In genomic region chr2:215423928-215424540, GRCh38 we compare ENCODE assay signal across 21 cellular contexts. TPM values are rescaled to one million over a fixed set of nuclear protein-coding genes. Genes with fewer than 3 reads are reported as not detected.
DNase-seq lines count a peak whose midpoint lies in the region; ATAC-seq and TF ChIP-seq lines count a peak whose summit lies in the region.
"Had no signal": no experiment of that assay in that cellular context is flagged by ENCODE, and none has a peak within 500 bp of the region (broad histone marks: within the 10 kb centered on the region; RNA-seq: fewer than 3 reads in every experiment).

No MANE protein-coding gene starts in this region.

- H3K4me1 ChIP-seq in IMR-90 (ENCODE audit: control insufficient read depth, insufficient read depth, low read length): peaks cover 8% of the 10 kb centered on the region
- H3K4me1 ChIP-seq in mammary epithelial cell (ENCODE audit: insufficient read depth, low read length): no peaks in the 10 kb centered on the region
- no peaks in the 10 kb centered on the region for H3K4me1 ChIP-seq in smooth muscle cell (ENCODE audit: low read depth)
- no peaks in the 10 kb centered on the region for H3K4me1 ChIP-seq in mesendoderm (ENCODE audit: control insufficient read depth, low read depth, low read length)
- H3K4me1 ChIP-seq: adrenal gland, gastrocnemius medialis, left ventricle myocardium inferior, upper lobe of right lung had no signal

- H4K5ac ChIP-seq in IMR-90 (ENCODE audit: low read depth, low read length) (no peak overlapping the region), mesendoderm (ENCODE audit: low read length) (no peak overlapping the region)

- in situ Hi-C loops in IMR-90 (cut with MboI; ENCODE audit: low sequenced_read_pairs): no loop called here
- in situ Hi-C loops in mammary epithelial cell (cut with MboI; ENCODE audit: low sequenced_read_pairs in 2 of 2): no loop called here

- H2BK120ac ChIP-seq in IMR-90 (ENCODE audit: low read depth, low read length): no peak overlapping the region
- H2BK120ac ChIP-seq in mesendoderm (ENCODE audit: low read depth, low read length): no peak overlapping the region

- intact Hi-C loops in IMR-90 (cut with micrococcal nuclease): loop anchor here (5.0 kb wide), 1 partner anchor 37 kb away; no protein-coding TSS in a partner anchor
- intact Hi-C loops in mammary epithelial cell (cut with micrococcal nuclease): no loop called here

- H3K56ac ChIP-seq in IMR-90 (ENCODE audit: extremely low read depth, insufficient read depth, low read length): no peak overlapping the region
- H3K56ac ChIP-seq in mesendoderm (ENCODE audit: low read length): no peak overlapping the region

- TF ChIP-seq POLR2A in IMR-90 (IDR thresholded peaks at IDR 0.05; ENCODE audit: low read depth, low read length): no peak; the same call in 1 of the 2 replicates

- H3K9me3 ChIP-seq in IMR-90 (ENCODE audit: control insufficient read depth, insufficient read depth, low read length) (no peaks in the 10 kb centered on the region), mammary epithelial cell (replicated peaks; ENCODE audit: insufficient read depth, low read length) (no peaks in the 10 kb centered on the region), smooth muscle cell (replicated peaks; ENCODE audit: low read depth) (no peaks in the 10 kb centered on the region)
- H3K9me3 ChIP-seq: adrenal gland, gastrocnemius medialis, left ventricle myocardium inferior, upper lobe of right lung had no signal

- DNase-seq in IMR-90: no peak
- no peak for DNase-seq in mammary epithelial cell
- peak; percentile 25 for DNase-seq in fibroblast of villous mesenchyme (ENCODE audit: low read depth)
- no peak for DNase-seq in smooth muscle cell (lab: John Stamatoyannopoulos, UW; ENCODE audit: unreplicated experiment)
- DNase-seq in mesendoderm: no peak
- no peak for DNase-seq in Kasumi-1 (lab: John Stamatoyannopoulos, UW)
- no peak for DNase-seq in activated naive CD4-positive, alpha-beta T cell (lab: John Stamatoyannopoulos, UW)
- DNase-seq: activated CD4-positive, alpha-beta T cell treated with anti-CD3 and anti-CD28 coated beads for 48 hours; activated T-cell treated with anti-CD3 and anti-CD28 coated beads, Interleukin-2, amount 50 U/mL, for 24 hours; adrenal gland; CD8-positive, alpha-beta memory T cell; central memory CD4-positive, alpha-beta T cell; DMS153; gastrocnemius medialis; hypothalamus; left ventricle myocardium inferior; midbrain; NCI-H1092 treated with DMSO at 0.1 percent for 48 hours; NCI-H1930; upper lobe of right lung had no signal

- no peak overlapping the region for H2AK9ac ChIP-seq in IMR-90 (replicated peaks; ENCODE audit: low read depth, low read length, poor library complexity)

- H3K9me1 ChIP-seq in IMR-90 (ENCODE audit: insufficient read depth, low read length): peaks cover 19% of the 10 kb centered on the region

- H3K79me2 ChIP-seq in mammary epithelial cell (ENCODE audit: insufficient read depth, low read length) (peaks cover 23% of the 10 kb centered on the region), smooth muscle cell (ENCODE audit: low read depth) (peaks cover 82% of the 10 kb centered on the region), mesendoderm (ENCODE audit: control insufficient read depth, insufficient read depth, low read length) (no peaks in the 10 kb centered on the region)

- no peak overlapping the region for H3K4ac ChIP-seq in IMR-90 (ENCODE audit: low read depth, low read length)
- H3K4ac ChIP-seq in mesendoderm (ENCODE audit: low read depth, low read length): no peak overlapping the region

- CTCF ChIA-PET in IMR-90 (lab: Yijun Ruan, JAX) (no interaction called here), mammary epithelial cell (lab: Charles Lee; ENCODE audit: low non-redundant PET) (no interaction called here)

- no peaks in the 10 kb centered on the region for H3K27me3 ChIP-seq in IMR-90 (ENCODE audit: control insufficient read depth, insufficient read depth, low read length)
- H3K27me3 ChIP-seq in mammary epithelial cell (ENCODE audit: insufficient read depth, low read length): no peaks in the 10 kb centered on the region
- H3K27me3 ChIP-seq in smooth muscle cell (ENCODE audit: low read depth): no peaks in the 10 kb centered on the region
- H3K27me3 ChIP-seq in mesendoderm (ENCODE audit: insufficient read depth, low read length, poor library complexity): no peaks in the 10 kb centered on the region
- H3K27me3 ChIP-seq: adrenal gland, gastrocnemius medialis, upper lobe of right lung had no signal

- ATAC-seq in IMR-90 (ENCODE audit: low read depth) (no peak), HG03439 (IDR thresholded peaks at IDR 0.05; ENCODE audit: unreplicated experiment) (no peak)
- ATAC-seq: gastrocnemius medialis, upper lobe of right lung had no signal

- no peak for TF ChIP-seq RAD21 in IMR-90 (IDR thresholded peaks at IDR 0.05; ENCODE audit: low read length)

- H3K9ac ChIP-seq in IMR-90 (ENCODE audit: low read depth, low read length): no peak overlapping the region
- no peak overlapping the region for H3K9ac ChIP-seq in mammary epithelial cell (ENCODE audit: insufficient read depth, low read length)
- no peak overlapping the region for H3K9ac ChIP-seq in smooth muscle cell (ENCODE audit: low read depth)
- H3K9ac ChIP-seq in mesendoderm (ENCODE audit: low read length): no peak overlapping the region

- H3K27ac ChIP-seq in IMR-90 (ENCODE audit: insufficient read depth, low read length): no peak overlapping the region
- H3K27ac ChIP-seq in mammary epithelial cell (ENCODE audit: insufficient read depth, low read depth, low read length): no peak overlapping the region
- H3K27ac ChIP-seq in smooth muscle cell (ENCODE audit: low read depth): peak overlapping the region; percentile 86
- no peak overlapping the region for H3K27ac ChIP-seq in mesendoderm (ENCODE audit: low read depth, low read length)
- H3K27ac ChIP-seq: adrenal gland, left ventricle myocardium inferior, upper lobe of right lung had no signal

- H2BK20ac ChIP-seq in IMR-90 (ENCODE audit: low read depth, low read length): no peak overlapping the region

- no peak for TF ChIP-seq CTCF in IMR-90 (conservative IDR thresholded peaks at IDR 0.05; ENCODE audit: low read depth, low read length)
- TF ChIP-seq CTCF in mammary epithelial cell (conservative IDR thresholded peaks at IDR 0.05 in 1 of 2, IDR thresholded peaks at IDR 0.05 in 1 of 2; ENCODE audit: extremely low read depth in 1 of 2, insufficient read depth in 1 of 2, low read depth in 1 of 2, low read length in 2 of 2): no peak
- no peak for TF ChIP-seq CTCF in fibroblast of villous mesenchyme (IDR thresholded peaks at IDR 0.05; ENCODE audit: insufficient read depth, low read depth, low read length)
- TF ChIP-seq CTCF in smooth muscle cell (IDR thresholded peaks at IDR 0.05; ENCODE audit: borderline replicate concordance, insufficient read depth, poor library complexity, severe bottlenecking): no peak

- H3K23ac ChIP-seq in IMR-90 (ENCODE audit: low read depth, low read length) (no peak overlapping the region), mesendoderm (ENCODE audit: low read length) (no peak overlapping the region)

- H2BK15ac ChIP-seq in IMR-90 (ENCODE audit: low read depth, low read length): no peak overlapping the region
- H2BK15ac ChIP-seq in mesendoderm (replicated peaks; ENCODE audit: low read depth): no peak overlapping the region

- peaks cover 72% of the 10 kb centered on the region for H3K36me3 ChIP-seq in IMR-90 (ENCODE audit: control insufficient read depth, insufficient read depth, low read length)
- peaks cover 84% of the 10 kb centered on the region for H3K36me3 ChIP-seq in mammary epithelial cell (ENCODE audit: insufficient read depth, low read length)
- peaks cover 52% of the 10 kb centered on the region for H3K36me3 ChIP-seq in smooth muscle cell (ENCODE audit: low read depth)
- peaks cover 22% of the 10 kb centered on the region for H3K36me3 ChIP-seq in mesendoderm (ENCODE audit: control insufficient read depth, insufficient read depth, low read length)
- H3K36me3 ChIP-seq: adrenal gland, gastrocnemius medialis had no signal

- H3K79me1 ChIP-seq in IMR-90 (ENCODE audit: low read depth in 1 of 2, low read length in 2 of 2) (peaks cover 31 to 50% of the 10 kb centered on the region in 2 experiments), mesendoderm (ENCODE audit: low read length) (no peaks in the 10 kb centered on the region)

- H2AFZ ChIP-seq in IMR-90 (replicated peaks; ENCODE audit: low read length, poor library complexity) (no peak overlapping the region), mammary epithelial cell (ENCODE audit: low read depth, low read length) (no peak overlapping the region), smooth muscle cell (ENCODE audit: low read depth) (no peak overlapping the region)

- H2AK5ac ChIP-seq in IMR-90 (ENCODE audit: low read depth, low read length) (no peak overlapping the region), mesendoderm (ENCODE audit: low read length) (no peak overlapping the region)

- BruUV-seq in IMR-90 (replicated peaks; lab: Mats Ljungman, UMichigan) (TSS peak; percentile 48), mammary epithelial cell (replicated peaks; lab: Mats Ljungman, UMichigan) (TSS peak; percentile 75)

- H4K8ac ChIP-seq in IMR-90 (ENCODE audit: low read depth in 2 of 2, low read length in 2 of 2): no peak overlapping the region
- H4K8ac ChIP-seq in mesendoderm (ENCODE audit: low read depth, low read length): no peak overlapping the region

- H4K20me1 ChIP-seq in IMR-90 (ENCODE audit: insufficient read depth, low read length): peaks cover 29% of the 10 kb centered on the region; the same call in 1 of the 2 replicates
- peaks cover 3% of the 10 kb centered on the region for H4K20me1 ChIP-seq in mammary epithelial cell (ENCODE audit: insufficient read depth, low read length)
- H4K20me1 ChIP-seq in smooth muscle cell (ENCODE audit: low read depth): peaks cover 97% of the 10 kb centered on the region

- H3K14ac ChIP-seq in IMR-90 (replicated peaks; ENCODE audit: low read depth, low read length): no peak overlapping the region

- peaks cover 75% of the 10 kb centered on the region for H3F3A ChIP-seq in smooth muscle cell (ENCODE audit: low read depth)

- POLR2A ChIA-PET in IMR-90 (lab: Charles Lee; ENCODE audit: unreplicated experiment): no interaction called here

- H3K4me3 ChIP-seq in IMR-90 (ENCODE audit: insufficient read depth, low read depth, low read length) (no peak overlapping the region), mammary epithelial cell (replicated peaks in 1 of 3; ENCODE audit: insufficient read depth in 1 of 3, low read depth in 2 of 3, low read length in 3 of 3) (no peak overlapping the region), fibroblast of villous mesenchyme (ENCODE audit: low read depth, low read length) (no peak overlapping the region), smooth muscle cell (peak overlapping the region; percentile 2), mesendoderm (ENCODE audit: low read length) (no peak overlapping the region)
- H3K4me3 ChIP-seq: adrenal gland, gastrocnemius medialis, left ventricle myocardium inferior, upper lobe of right lung had no signal

- WGBS in IMR-90 (ENCODE audit: extremely low coverage in 2 of 2, insufficient read length in 1 of 2), 2 experiments: no CpG with 5 or more reads among the region's 12 CpGs
- WGBS in mammary epithelial cell (ENCODE audit: low coverage, missing lambda C conversion rate): 99% methylated on average over 12 of the region's 12 CpGs
- WGBS in smooth muscle cell (ENCODE audit: low lambda C conversion rate): 83% methylated on average over 12 of the region's 12 CpGs
- no CpG with 5 or more reads among the region's 12 CpGs for WGBS in mesendoderm (ENCODE audit: extremely low coverage, insufficient coverage, low lambda C conversion rate)

- dilution Hi-C loops in IMR-90 (cut with HindIII; ENCODE audit: low sequenced_read_pairs, unreplicated experiment): no loop called here
- dilution Hi-C loops in mammary epithelial cell (cut with HindIII; ENCODE audit: low sequenced_read_pairs): no loop called here

- H3K18ac ChIP-seq in IMR-90 (ENCODE audit: low read depth, low read length) (no peak overlapping the region), mesendoderm (ENCODE audit: low read length) (no peak overlapping the region)

- no peak overlapping the region for H4K91ac ChIP-seq in IMR-90 (ENCODE audit: insufficient read depth, low read depth, low read length)

- no peak overlapping the region for H3K4me2 ChIP-seq in IMR-90 (ENCODE audit: low read depth, low read length)
- H3K4me2 ChIP-seq in mammary epithelial cell (ENCODE audit: insufficient read depth, low read depth, low read length): no peak overlapping the region
- peak overlapping the region; percentile 78 for H3K4me2 ChIP-seq in smooth muscle cell
- no peak overlapping the region for H3K4me2 ChIP-seq in mesendoderm (ENCODE audit: low read length)

- H2BK5ac ChIP-seq in IMR-90 (ENCODE audit: low read depth, low read length, poor library complexity, severe bottlenecking): peak overlapping the region; percentile 0
- H2BK5ac ChIP-seq in mesendoderm (ENCODE audit: low read length): no peak overlapping the region

RNA-seq across cellular contexts. Expression of gene FN1, which starts 11.8 kb away (rescaled TPM):
- total RNA-seq in IMR-90 (2012; rRNA removed): 7,693 and 8,243 TPM in 2 replicates
- polyA plus RNA-seq in IMR-90 (2012; rRNA removed): 11,046 and 13,004 TPM in 2 replicates
- polyA plus RNA-seq in IMR-90 (2012; cell fraction: cytosol; rRNA removed): 4,918 and 6,925 TPM in 2 replicates
- polyA plus RNA-seq in IMR-90 (2012; cell fraction: nucleus; rRNA removed; ENCODE audit: low replicate concordance): 23,704 and 31,508 TPM in 2 replicates
- over 10,000 TPM; 11,348 to 20,313 TPM for total RNA-seq in mammary epithelial cell
- polyA plus RNA-seq in mammary epithelial cell: 3,880 TPM
- 7,804 TPM for polyA minus RNA-seq in mammary epithelial cell
- 1,807 and 3,312 TPM in 2 replicates for total RNA-seq in fibroblast of villous mesenchyme
- 21,173 and 21,295 TPM in 2 replicates for total RNA-seq in smooth muscle cell
- polyA plus RNA-seq in smooth muscle cell: 8,934 and 10,917 TPM in 2 replicates
- 82.2 TPM for polyA plus RNA-seq in mesendoderm (2013, experiment 1 of 2)
- 79.8 TPM for polyA plus RNA-seq in mesendoderm (2013, experiment 2 of 2)
